Comparison of ENCODE assay signal across 18 cellular contexts in genomic region chr2:207549145-207549544, GRCh38. TPM values are rescaled to one million over a fixed set of nuclear protein-coding genes. Genes with fewer than 3 reads are reported as not detected.
DNase-seq lines count a peak whose midpoint lies in the region; ATAC-seq and TF ChIP-seq lines count a peak whose summit lies in the region.
"Had no signal": no experiment of that assay in that cellular context is flagged by ENCODE, and none has a peak within 500 bp of the region (broad histone marks: within the 10 kb centered on the region; RNA-seq: fewer than 3 reads in every experiment).

No MANE protein-coding gene starts in this region.

- H3K9me3 ChIP-seq in GM23248 (ENCODE audit: low read depth) = no peaks in the 10 kb centered on the region
- no peaks in the 10 kb centered on the region for H3K9me3 ChIP-seq in T-helper 17 cell (ENCODE audit: control insufficient read depth, low read length, poor library complexity, severe bottlenecking)
- H3K9me3 ChIP-seq in neural progenitor cell (ENCODE audit: low read depth) = no peaks in the 10 kb centered on the region
- H3K9me3 ChIP-seq in psoas muscle = no peaks in the 10 kb centered on the region
- H3K9me3 ChIP-seq: BE2C, SK-N-SH, upper lobe of left lung had no signal

- H3K79me2 ChIP-seq in GM23248 (ENCODE audit: insufficient read depth) (peaks cover 100% of the 10 kb centered on the region), neural progenitor cell (ENCODE audit: low read depth) (peaks cover 100% of the 10 kb centered on the region)

- H3K4me3 Mint-ChIP-seq in T-helper 17 cell (no peak overlapping the region), neural progenitor cell (no peak overlapping the region), CD14-positive monocyte (no peak overlapping the region)

- intact Hi-C loops in CD14-positive monocyte (cut with micrococcal nuclease) = no loop called here
- intact Hi-C loops in psoas muscle (cut with DNase I) = no loop called here

- H3K4me2 ChIP-seq in GM23248 (ENCODE audit: unreplicated experiment) = no peak overlapping the region
- no peak overlapping the region for H3K4me2 ChIP-seq in neural progenitor cell
- H3K4me2 ChIP-seq: PC-9, smooth muscle cell had no signal

- H3K36me3 Mint-ChIP-seq in T-helper 17 cell (ENCODE audit: low read depth) = no peaks in the 10 kb centered on the region
- peaks cover 30% of the 10 kb centered on the region for H3K36me3 Mint-ChIP-seq in neural progenitor cell
- H3K36me3 Mint-ChIP-seq in CD14-positive monocyte = peaks cover 2 to 14% of the 10 kb centered on the region in 2 donors

- H3K27me3 Mint-ChIP-seq in T-helper 17 cell = no peaks in the 10 kb centered on the region
- no peaks in the 10 kb centered on the region for H3K27me3 Mint-ChIP-seq in neural progenitor cell (ENCODE audit: insufficient read depth, low read depth)
- H3K27me3 Mint-ChIP-seq in CD14-positive monocyte (ENCODE audit: low read depth in 3 of 3) = peaks cover 0 to 1% (median 0%) of the 10 kb centered on the region in 3 donors

- H3K9me3 Mint-ChIP-seq in neural progenitor cell (peaks cover 14% of the 10 kb centered on the region), CD14-positive monocyte (peaks cover 0 to 4% (median 0%) of the 10 kb centered on the region in 7 donors)

- H3K36me3 ChIP-seq in GM23248 (ENCODE audit: low read depth) (no peaks in the 10 kb centered on the region), neural progenitor cell (no peaks in the 10 kb centered on the region), psoas muscle (ENCODE audit: insufficient read depth in 1 of 2, low read depth in 1 of 2) (no peaks in the 10 kb centered on the region)
- H3K36me3 ChIP-seq: BE2C, upper lobe of left lung had no signal

- ATAC-seq in T-helper 17 cell = no peak
- no peak for ATAC-seq in psoas muscle

- H3K27ac Mint-ChIP-seq in T-helper 17 cell (peak overlapping the region; percentile 57), neural progenitor cell (no peak overlapping the region), CD14-positive monocyte (no peak overlapping the region)

- H3K4me1 Mint-ChIP-seq in T-helper 17 cell (peaks cover 34% of the 10 kb centered on the region), neural progenitor cell (peaks cover 4% of the 10 kb centered on the region), CD14-positive monocyte (peaks cover 25% of the 10 kb centered on the region)

- WGBS in GM23248 (ENCODE audit: low coverage in 1 of 2, low lambda C conversion rate in 2 of 2, missing lambda C conversion rate in 2 of 2), 2 experiments = 54 to 58% methylated on average over 2 of the region's 2 CpGs
- WGBS in psoas muscle, 3 donors = 73 to 79% (median 78%) methylated on average over 2 of the region's 2 CpGs

- H4K20me1 ChIP-seq in GM23248 (ENCODE audit: insufficient read depth) (no peaks in the 10 kb centered on the region; the same call in 1 of the 2 replicates), neural progenitor cell (ENCODE audit: low read depth) (peaks cover 83% of the 10 kb centered on the region)

- no peaks in the 10 kb centered on the region for H3K27me3 ChIP-seq in GM23248 (replicated peaks; ENCODE audit: insufficient read depth)
- no peaks in the 10 kb centered on the region for H3K27me3 ChIP-seq in neural progenitor cell
- no peaks in the 10 kb centered on the region for H3K27me3 ChIP-seq in psoas muscle (ENCODE audit: insufficient read depth in 3 of 3, low read length in 2 of 3)
- H3K27me3 ChIP-seq: BE2C, upper lobe of left lung had no signal

- H3K9ac ChIP-seq in GM23248 (no peak overlapping the region), neural progenitor cell (no peak overlapping the region)
- H3K9ac ChIP-seq: parathyroid adenoma had no signal

- in situ Hi-C loops in GM23248 (cut with MboI) = no loop called here

- H2AFZ ChIP-seq in GM23248 (no peak overlapping the region), neural progenitor cell (replicated peaks) (no peak overlapping the region)
- H2AFZ ChIP-seq: parathyroid adenoma, PC-9 had no signal

- H3K9me2 ChIP-seq in GM23248 (ENCODE audit: insufficient read depth) = no peaks in the 10 kb centered on the region
- H3K9me2 ChIP-seq: SK-N-SH had no signal

- H3K4me1 ChIP-seq in GM23248 (ENCODE audit: insufficient read depth) (peaks cover 32% of the 10 kb centered on the region), neural progenitor cell (no peaks in the 10 kb centered on the region), psoas muscle (peaks cover 26% of the 10 kb centered on the region)
- H3K4me1 ChIP-seq: BE2C had no signal

- H3K4me3 ChIP-seq in GM23248 (no peak overlapping the region), fibroblast of the aortic adventitia (ENCODE audit: low read depth, low read length) (no peak overlapping the region), neural progenitor cell (no peak overlapping the region), psoas muscle (no peak overlapping the region)
- H3K4me3 ChIP-seq: PC-9, smooth muscle cell, upper lobe of left lung had no signal

- DNase-seq in GM23248 (no peak), T-helper 17 cell (no peak), fibroblast of the aortic adventitia (ENCODE audit: low read depth) (peak; percentile 21), neural progenitor cell (ENCODE audit: low spot score) (no peak), OCI-M2 (lab: John Stamatoyannopoulos, UW; ENCODE audit: unreplicated experiment) (no peak), CD14-positive monocyte (ENCODE audit: low spot score) (no peak), psoas muscle (no peak)
- DNase-seq: activated CD4-positive, alpha-beta T cell treated with anti-CD3 and anti-CD28 coated beads, Interleukin-2, amount 50 U/mL, for 1 hour; activated T-cell treated with anti-CD3 and anti-CD28 coated beads, Interleukin-2, amount 50 U/mL, for 48 hours; BE2C; kidney; NCI-H2081 treated with DMSO at 0.1 percent for 48 hours; PC-9; SK-N-SH; upper lobe of left lung had no signal

- peaks cover 6% of the 10 kb centered on the region; the same call in 1 of the 2 replicates for H3F3A ChIP-seq in GM23248 (ENCODE audit: insufficient read depth)
- H3F3A ChIP-seq in neural progenitor cell (ENCODE audit: low read depth) = peaks cover 16% of the 10 kb centered on the region

- H3K27ac ChIP-seq in GM23248 (peak overlapping the region; percentile 72; the same call in 1 of the 2 replicates), neural progenitor cell (peak overlapping the region; percentile 70), psoas muscle (no peak overlapping the region)
- H3K27ac ChIP-seq: epithelial cell of prostate, parathyroid adenoma, PC-9, upper lobe of left lung had no signal

- TF ChIP-seq CTCF in fibroblast of the aortic adventitia (IDR thresholded peaks at IDR 0.05; ENCODE audit: insufficient read depth, low read length) (no peak), neural progenitor cell (IDR thresholded peaks at IDR 0.05) (no peak), CD14-positive monocyte (IDR thresholded peaks at IDR 0.05) (no peak), psoas muscle (IDR thresholded peaks at IDR 0.05) (no peak)

RNA-seq across cellular contexts. Expression of gene CREB1, which starts 19.4 kb away (rescaled TPM):
- total RNA-seq in GM23248 (2014; rRNA removed; shearing (Covaris generic)) = 44.5 and 71.8 TPM in 2 replicates
- polyA plus RNA-seq in GM23248 (2016; fragmentation: Nextera tagmentation; extraction: Ambion mirVana) (35.9 and 37.7 TPM in 2 replicates), CD14-positive monocyte (10 to 100 TPM; 55.2 to 60.5 TPM), psoas muscle (10 to 100 TPM in 1 of 3 donors, 1 to 10 TPM in 2; 3.5 to 10.2 (median 5.1) TPM)
- total RNA-seq in T-helper 17 cell (10 to 100 TPM; 73.7 to 89.3 TPM), fibroblast of the aortic adventitia (ENCODE audit: low replicate concordance) (28.6 and 52.4 TPM in 2 replicates), neural progenitor cell (ENCODE audit: low replicate concordance) (118 and 164 TPM in 2 replicates), psoas muscle (10 to 100 TPM; 18.4 to 27.9 (median 22.9) TPM)
